Comparison of ENCODE assay signal across 1 cellular context in the genomic region with DNA sequence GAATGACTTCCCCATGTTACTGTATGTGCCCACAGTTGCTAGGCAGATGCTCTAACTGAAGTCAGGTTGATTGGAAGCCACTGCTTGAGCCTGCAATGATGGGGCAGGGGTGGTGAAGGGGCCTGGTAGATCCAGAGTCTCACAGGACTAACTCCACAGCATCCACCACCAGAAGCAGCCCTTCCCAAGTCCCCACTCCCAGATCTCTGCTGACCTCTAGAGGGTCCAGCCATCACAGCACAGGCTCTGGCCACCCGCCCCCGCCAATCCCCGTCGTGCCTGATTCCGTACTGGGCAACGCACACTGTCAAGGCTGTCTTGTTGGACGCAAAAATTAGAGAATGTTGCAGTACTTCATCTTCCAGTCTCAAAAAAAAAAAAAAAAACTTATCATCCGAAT.
TF ChIP-seq lines count a peak whose summit lies in the region.

No MANE protein-coding gene starts in this region.

TF ChIP-seq in GM12878, 131 proteins besides CTCF, POLR2A, EP300 and RAD21 (continued from another document):
- TF ChIP-seq, protein P1, sequence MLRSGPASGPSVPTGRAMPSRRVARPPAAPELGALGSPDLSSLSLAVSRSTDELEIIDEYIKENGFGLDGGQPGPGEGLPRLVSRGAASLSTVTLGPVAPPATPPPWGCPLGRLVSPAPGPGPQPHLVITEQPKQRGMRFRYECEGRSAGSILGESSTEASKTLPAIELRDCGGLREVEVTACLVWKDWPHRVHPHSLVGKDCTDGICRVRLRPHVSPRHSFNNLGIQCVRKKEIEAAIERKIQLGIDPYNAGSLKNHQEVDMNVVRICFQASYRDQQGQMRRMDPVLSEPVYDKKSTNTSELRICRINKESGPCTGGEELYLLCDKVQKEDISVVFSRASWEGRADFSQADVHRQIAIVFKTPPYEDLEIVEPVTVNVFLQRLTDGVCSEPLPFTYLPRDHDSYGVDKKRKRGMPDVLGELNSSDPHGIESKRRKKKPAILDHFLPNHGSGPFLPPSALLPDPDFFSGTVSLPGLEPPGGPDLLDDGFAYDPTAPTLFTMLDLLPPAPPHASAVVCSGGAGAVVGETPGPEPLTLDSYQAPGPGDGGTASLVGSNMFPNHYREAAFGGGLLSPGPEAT (IDR thresholded peaks at IDR 0.05; ENCODE audit: low read depth) = no peak
